Comparison of ENCODE assay signal across 1 cellular context in the genomic region with DNA sequence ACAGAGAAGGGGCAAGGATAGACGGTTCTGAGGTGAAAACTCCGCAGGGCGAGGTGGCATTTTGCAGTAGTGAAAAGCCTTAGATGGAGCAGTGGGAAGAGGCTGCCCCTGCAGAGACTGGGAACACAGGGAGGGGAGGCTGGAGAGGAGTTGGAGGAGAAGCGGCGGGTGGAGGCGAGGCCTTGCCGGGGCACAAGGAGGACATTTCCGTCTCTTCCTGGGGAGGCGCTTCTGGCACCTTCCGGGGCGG.
TF ChIP-seq lines count a peak whose summit lies in the region.

No MANE protein-coding gene starts in this region.

TF ChIP-seq in A549, 52 proteins besides CTCF, POLR2A, EP300 and RAD21 (continued from another document):
- TF ChIP-seq, protein P1, sequence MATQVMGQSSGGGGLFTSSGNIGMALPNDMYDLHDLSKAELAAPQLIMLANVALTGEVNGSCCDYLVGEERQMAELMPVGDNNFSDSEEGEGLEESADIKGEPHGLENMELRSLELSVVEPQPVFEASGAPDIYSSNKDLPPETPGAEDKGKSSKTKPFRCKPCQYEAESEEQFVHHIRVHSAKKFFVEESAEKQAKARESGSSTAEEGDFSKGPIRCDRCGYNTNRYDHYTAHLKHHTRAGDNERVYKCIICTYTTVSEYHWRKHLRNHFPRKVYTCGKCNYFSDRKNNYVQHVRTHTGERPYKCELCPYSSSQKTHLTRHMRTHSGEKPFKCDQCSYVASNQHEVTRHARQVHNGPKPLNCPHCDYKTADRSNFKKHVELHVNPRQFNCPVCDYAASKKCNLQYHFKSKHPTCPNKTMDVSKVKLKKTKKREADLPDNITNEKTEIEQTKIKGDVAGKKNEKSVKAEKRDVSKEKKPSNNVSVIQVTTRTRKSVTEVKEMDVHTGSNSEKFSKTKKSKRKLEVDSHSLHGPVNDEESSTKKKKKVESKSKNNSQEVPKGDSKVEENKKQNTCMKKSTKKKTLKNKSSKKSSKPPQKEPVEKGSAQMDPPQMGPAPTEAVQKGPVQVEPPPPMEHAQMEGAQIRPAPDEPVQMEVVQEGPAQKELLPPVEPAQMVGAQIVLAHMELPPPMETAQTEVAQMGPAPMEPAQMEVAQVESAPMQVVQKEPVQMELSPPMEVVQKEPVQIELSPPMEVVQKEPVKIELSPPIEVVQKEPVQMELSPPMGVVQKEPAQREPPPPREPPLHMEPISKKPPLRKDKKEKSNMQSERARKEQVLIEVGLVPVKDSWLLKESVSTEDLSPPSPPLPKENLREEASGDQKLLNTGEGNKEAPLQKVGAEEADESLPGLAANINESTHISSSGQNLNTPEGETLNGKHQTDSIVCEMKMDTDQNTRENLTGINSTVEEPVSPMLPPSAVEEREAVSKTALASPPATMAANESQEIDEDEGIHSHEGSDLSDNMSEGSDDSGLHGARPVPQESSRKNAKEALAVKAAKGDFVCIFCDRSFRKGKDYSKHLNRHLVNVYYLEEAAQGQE (IDR thresholded peaks at IDR 0.05): no peak
- no peak for TF ChIP-seq NPAS2 (CRISPR knock-in tag; IDR thresholded peaks at IDR 0.05; ENCODE audit: borderline replicate concordance)
- no peak for TF ChIP-seq FOSB (CRISPR knock-in tag; IDR thresholded peaks at IDR 0.05)
